Comparison of ENCODE assay signal across 18 cellular contexts in the genomic region with DNA sequence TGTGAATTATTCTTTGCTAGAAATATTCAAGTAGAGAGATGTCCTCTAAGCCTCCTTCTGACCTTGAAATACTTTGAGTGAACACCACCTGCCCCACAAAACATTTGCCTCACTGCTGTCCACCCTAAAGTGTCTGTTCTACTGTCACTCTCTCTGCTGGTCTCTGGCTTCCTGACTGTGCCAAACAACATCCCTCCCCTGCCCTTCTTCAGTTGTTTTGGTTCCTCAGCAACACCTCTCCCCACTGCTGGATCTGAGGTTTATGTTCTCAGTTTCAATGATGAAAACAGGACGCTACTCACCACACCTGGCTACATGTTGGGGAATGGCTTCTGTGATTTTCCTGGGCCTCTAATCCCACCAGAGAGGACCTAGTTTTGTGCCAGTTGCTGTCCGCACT.
"Had no signal": no experiment of that assay in that cellular context is flagged by ENCODE, and none has a peak within 500 bp of the region (broad histone marks: within the 10 kb centered on the region; RNA-seq: fewer than 3 reads in every experiment).

No MANE protein-coding gene starts in this region.

- DNase-seq: colonic mucosa; dermis blood vessel endothelial cell; esophagus squamous epithelium; foreskin fibroblast; glutamatergic neuron; islet precursor cell; mammary epithelial cell; naive thymus-derived CD4-positive, alpha-beta T cell; spleen; stimulated activated CD4-positive, alpha-beta T cell treated with anti-CD3 and anti-CD28 coated beads, Interleukin-15, amount 100 ng/mL, for 24 hours; stimulated activated CD4-positive, alpha-beta T cell treated with anti-CD3 and anti-CD28 coated beads, Interleukin-1b, Interleukin-23, amount 100 ng/mL, for 48 hours; stimulated activated CD4-positive, alpha-beta T cell treated with anti-CD3 and anti-CD28 coated beads, Interleukin-4, amount 100 ng/mL, for 24 hours; stimulated activated naive CD4-positive, alpha-beta T cell treated with Interleukin-2 at 50 U/mL for 16 hours; testis; transverse colon had no signal

- H3K4me3 Mint-ChIP-seq: naive thymus-derived CD4-positive, alpha-beta T cell had no signal

- ATAC-seq: gastroesophageal sphincter; left lobe of liver; naive thymus-derived CD4-positive, alpha-beta T cell; sciatic nerve had no signal

- H3K4me3 ChIP-seq: colonic mucosa, esophagus squamous epithelium, gastroesophageal sphincter, spleen, testis, transverse colon had no signal

- H3K27me3 Mint-ChIP-seq: naive thymus-derived CD4-positive, alpha-beta T cell had no signal

- H3K36me3 Mint-ChIP-seq: naive thymus-derived CD4-positive, alpha-beta T cell had no signal
